Comparison of ENCODE assay signal across 8 cellular contexts in the genomic region with DNA sequence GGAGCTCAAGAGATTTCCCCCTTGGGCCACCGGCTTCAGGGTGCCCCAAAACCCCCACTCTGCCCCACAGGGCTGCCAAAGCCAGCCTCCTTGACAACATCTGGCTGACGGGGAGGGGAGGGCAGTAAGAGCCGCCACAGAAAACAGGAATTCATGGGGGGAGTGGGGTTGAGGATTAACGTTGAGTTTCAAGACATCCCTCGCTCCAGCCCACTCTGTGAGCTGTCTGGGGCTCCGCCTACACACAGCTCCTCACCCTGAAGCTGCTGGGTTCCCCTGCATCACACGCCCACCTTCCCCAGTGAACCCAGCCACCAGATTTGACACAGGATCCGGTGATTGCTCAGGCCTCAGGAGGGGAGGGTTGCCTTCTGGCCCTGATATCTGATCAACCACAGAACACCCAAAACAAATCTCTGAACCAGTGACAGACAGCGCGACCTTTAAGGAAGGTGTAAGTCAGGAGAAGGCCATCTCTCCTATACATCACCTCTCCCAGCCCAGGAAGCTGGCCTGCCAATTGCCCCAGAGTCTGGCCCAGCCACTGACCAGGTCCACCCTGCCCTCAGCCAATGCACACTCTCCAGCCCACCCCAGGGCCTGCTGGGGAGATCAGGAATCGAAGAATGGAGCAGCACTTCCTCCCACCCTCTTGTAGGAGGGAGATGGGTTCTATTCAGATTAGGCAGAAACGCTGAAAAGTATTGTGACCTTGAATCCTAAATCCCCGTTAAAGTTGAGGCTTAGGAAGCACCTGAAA.
DNase-seq lines count a peak whose midpoint lies in the region; ATAC-seq and TF ChIP-seq lines count a peak whose summit lies in the region.

No MANE protein-coding gene starts in this region.

- H3K4me3 Mint-ChIP-seq in activated CD4-positive, alpha-beta T cell treated with anti-CD3 and anti-CD28 coated beads, Interleukin-2, amount 10 ng/mL, durations not matched to agents 24 days and 14 days, result peak overlapping the region; percentile 55

- H3K79me2 ChIP-seq in parathyroid adenoma, result no peaks in the 10 kb centered on the region

- H3K36me3 ChIP-seq in parathyroid adenoma (ENCODE audit: control insufficient read depth, insufficient read depth, low read length), result no peaks in the 10 kb centered on the region
- no peaks in the 10 kb centered on the region for H3K36me3 ChIP-seq in adrenal gland (replicated peaks in 1 of 2)

- H3K4me3 ChIP-seq in parathyroid adenoma (ENCODE audit: low read depth, low read length), result no peak overlapping the region
- H3K4me3 ChIP-seq in adrenal gland, result no peak overlapping the region

- 79 to 87% (median 82%) methylated on average over 4 to 13 of the region's 13 CpGs for WGBS in adrenal gland, 4 donors

- H3K27me3 ChIP-seq in parathyroid adenoma (ENCODE audit: control insufficient read depth, insufficient read depth, low read length) (no peaks in the 10 kb centered on the region), adrenal gland (no peaks in the 10 kb centered on the region)

- H3K9me3 ChIP-seq in parathyroid adenoma (ENCODE audit: control insufficient read depth, low read length), result no peaks in the 10 kb centered on the region
- no peaks in the 10 kb centered on the region for H3K9me3 ChIP-seq in adrenal gland (replicated peaks in 1 of 3)

- no peaks in the 10 kb centered on the region for H3K27me3 Mint-ChIP-seq in activated CD4-positive, alpha-beta T cell treated with anti-CD3 and anti-CD28 coated beads, Interleukin-2, amount 10 ng/mL, durations not matched to agents 24 days and 14 days

- peaks cover 34% of the 10 kb centered on the region for H3K4me1 ChIP-seq in parathyroid adenoma
- peaks cover 12 to 37% of the 10 kb centered on the region in 2 donors for H3K4me1 ChIP-seq in adrenal gland (replicated peaks in 1 of 2)

- H3K27ac ChIP-seq in parathyroid adenoma (peak overlapping the region; percentile 22), adrenal gland (no peak overlapping the region)

- peak overlapping the region; percentile 63 for H2AFZ ChIP-seq in parathyroid adenoma

- H3K27ac Mint-ChIP-seq in activated CD4-positive, alpha-beta T cell treated with anti-CD3 and anti-CD28 coated beads, Interleukin-2, amount 10 ng/mL, durations not matched to agents 24 days and 14 days, result peak overlapping the region; percentile 90

- H3K36me3 Mint-ChIP-seq in activated CD4-positive, alpha-beta T cell treated with anti-CD3 and anti-CD28 coated beads, Interleukin-2, amount 10 ng/mL, durations not matched to agents 24 days and 14 days (ENCODE audit: low read depth), result peaks cover 42% of the 10 kb centered on the region

- H3K9ac ChIP-seq in parathyroid adenoma, result no peak overlapping the region

- no peak for TF ChIP-seq CTCF in parathyroid adenoma (IDR thresholded peaks at IDR 0.05)
- no peak for TF ChIP-seq CTCF in adrenal gland (IDR thresholded peaks at IDR 0.05)

- peaks cover 88% of the 10 kb centered on the region for H3K4me1 Mint-ChIP-seq in activated CD4-positive, alpha-beta T cell treated with anti-CD3 and anti-CD28 coated beads, Interleukin-2, amount 10 ng/mL, durations not matched to agents 24 days and 14 days

- H3K9me3 Mint-ChIP-seq in activated CD4-positive, alpha-beta T cell treated with anti-CD3 and anti-CD28 coated beads, Interleukin-2, amount 10 ng/mL, durations not matched to agents 24 days and 14 days, result peaks cover 4% of the 10 kb centered on the region

- H3K4me2 ChIP-seq in parathyroid adenoma (ENCODE audit: low read length), result no peak overlapping the region

- TF ChIP-seq POLR2A in adrenal gland (IDR thresholded peaks at IDR 0.05), result no peak

- peak; percentile 84 for DNase-seq in activated CD4-positive, alpha-beta T cell treated with anti-CD3 and anti-CD28 coated beads, Interleukin-2, amount 10 ng/mL, durations not matched to agents 24 days and 14 days
- DNase-seq in AG20443 (ENCODE audit: low spot score) (no peak), AML-193 (lab: John Stamatoyannopoulos, UW) (no peak), adrenal gland (no peak), HT-29 (ENCODE audit: low spot score) (no peak)

- intact Hi-C loops in activated CD4-positive, alpha-beta T cell treated with anti-CD3 and anti-CD28 coated beads, Interleukin-2, amount 10 ng/mL, durations not matched to agents 24 days and 14 days (cut with micrococcal nuclease), result loop anchor here (1.0 kb wide), 3 partner anchors 18 to 157 kb away; no protein-coding TSS in a partner anchor
- intact Hi-C loops in adrenal gland (cut with DNase I), result no loop called here

- ATAC-seq in GM18868 (IDR thresholded peaks at IDR 0.05; ENCODE audit: unreplicated experiment) (peak; percentile 73), HG02870 (IDR thresholded peaks at IDR 0.05; ENCODE audit: unreplicated experiment) (peak; percentile 57)
